In the genomic region with DNA sequence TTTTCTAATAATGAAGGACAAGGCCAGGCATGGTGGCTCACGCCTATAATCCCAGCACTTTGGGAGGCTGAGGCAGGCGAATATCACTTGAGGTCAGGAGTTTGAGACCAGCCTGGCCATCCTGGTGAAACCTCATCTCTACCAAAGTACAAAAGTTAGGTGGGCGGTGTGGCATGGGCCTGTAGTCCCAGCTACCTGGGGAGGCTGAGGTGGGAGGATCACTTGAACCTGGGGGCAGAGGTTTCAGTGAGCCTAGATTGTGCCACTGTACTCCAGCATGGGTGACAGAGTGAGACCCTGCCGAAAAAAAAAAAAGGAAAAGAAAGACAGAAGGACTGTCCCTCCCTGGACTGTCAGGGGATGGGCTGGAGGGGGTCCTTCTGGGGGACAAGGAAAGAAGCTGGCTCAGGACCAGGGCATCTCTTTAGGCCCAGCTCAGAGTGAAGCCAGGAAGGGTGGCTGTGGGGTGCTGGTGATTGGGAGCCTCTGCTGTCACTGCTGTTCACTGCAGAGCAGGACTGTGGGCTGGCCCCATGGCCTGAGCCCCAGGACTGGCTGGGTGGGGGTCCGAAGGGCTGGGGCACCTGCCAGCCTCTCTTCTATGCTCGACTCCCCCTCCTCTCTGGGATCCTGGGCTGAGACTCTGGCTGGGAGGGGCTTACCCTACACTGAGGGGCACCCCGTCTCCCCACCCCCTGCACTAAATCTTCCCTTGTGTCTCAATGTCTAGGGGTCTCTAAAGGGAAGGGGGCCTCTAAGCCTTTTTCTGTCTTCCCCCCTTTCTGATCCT, we compare ENCODE assay signal across 8 cellular contexts. TPM values are rescaled to one million over a fixed set of nuclear protein-coding genes. Genes with fewer than 3 reads are reported as not detected.
DNase-seq lines count a peak whose midpoint lies in the region; ATAC-seq and TF ChIP-seq lines count a peak whose summit lies in the region.

No MANE protein-coding gene starts in this region.

- H3K9me3 Mint-ChIP-seq in activated T-cell treated with anti-CD3 and anti-CD28 coated beads, Interleukin-2, amount 50 U/mL, for 4 hours, result no peaks in the 10 kb centered on the region

- H3K4me3 ChIP-seq in astrocyte of the cerebellum (ENCODE audit: low read depth, low read length) (peak overlapping the region; percentile 83), liver (ENCODE audit: low read depth in 1 of 3, low read length in 3 of 3) (peak overlapping the region in 1 of 3 donors; percentile 69), tibial artery (peak overlapping the region; percentile 63 to 76)

- in situ Hi-C loops in astrocyte of the cerebellum (cut with HindIII; ENCODE audit: low sequenced_read_pairs), result no loop called here

- intact Hi-C loops in tibial artery (cut with DNase I; ENCODE audit: low total_unique reads), result no loop called here

- H3K27ac ChIP-seq in liver (ENCODE audit: low read depth in 1 of 2, low read length in 2 of 2) (peak overlapping the region; percentile 37 to 61), tibial artery (peak overlapping the region; percentile 83 to 91)

- H3K27me3 ChIP-seq in liver (ENCODE audit: control insufficient read depth in 4 of 4, insufficient read depth in 4 of 4, low read length in 3 of 4), result peaks cover 0 to 4% (median under 1%) of the 10 kb centered on the region in 4 donors
- H3K27me3 ChIP-seq in tibial artery, result no peaks in the 10 kb centered on the region

- no peak for TF ChIP-seq RAD21 in liver (IDR thresholded peaks at IDR 0.05)

- peaks cover 25% of the 10 kb centered on the region for H3K27me3 Mint-ChIP-seq in activated T-cell treated with anti-CD3 and anti-CD28 coated beads, Interleukin-2, amount 50 U/mL, for 4 hours (ENCODE audit: low read depth)

- no peak for DNase-seq in activated T-cell treated with anti-CD3 and anti-CD28 coated beads, Interleukin-2, amount 50 U/mL, for 4 hours
- DNase-seq in activated T-cell treated with anti-CD3 and anti-CD28 coated beads, Interleukin-2, amount 50 U/mL, for 1 hour, result no peak
- DNase-seq in astrocyte of the cerebellum (ENCODE audit: low read depth), result no peak
- DNase-seq in tibial artery, result no peak
- no peak for DNase-seq in NCI-H146 (lab: John Stamatoyannopoulos, UW)
- no peak for DNase-seq in NCI-H748 (lab: John Stamatoyannopoulos, UW; ENCODE audit: unreplicated experiment)

- peak overlapping the region; percentile 45 to 59 for H3K9ac ChIP-seq in liver (ENCODE audit: low read depth in 1 of 2, low read length in 2 of 2)

- peaks cover 6 to 11% (median 7%) of the 10 kb centered on the region in 4 donors for H3K4me1 ChIP-seq in liver (ENCODE audit: control insufficient read depth in 4 of 4, insufficient read depth in 4 of 4, low read length in 3 of 4)
- H3K4me1 ChIP-seq in tibial artery, result peaks cover 0 to 64% (median 48%) of the 10 kb centered on the region in 4 donors

- no peak for TF ChIP-seq CTCF in astrocyte of the cerebellum (IDR thresholded peaks at IDR 0.05; ENCODE audit: low read depth, low read length, missing control alignments)
- no peak for TF ChIP-seq CTCF in liver (IDR thresholded peaks at IDR 0.05; ENCODE audit: low read depth, low read length, missing input control)
- TF ChIP-seq CTCF in tibial artery (IDR thresholded peaks at IDR 0.05), result no peak

- H3K9me3 ChIP-seq in liver (ENCODE audit: control insufficient read depth in 4 of 4, low read length in 3 of 4), result no peaks in the 10 kb centered on the region
- no peaks in the 10 kb centered on the region for H3K9me3 ChIP-seq in tibial artery

- H3K36me3 ChIP-seq in liver (ENCODE audit: control insufficient read depth in 4 of 4, insufficient read depth in 3 of 4, low read depth in 1 of 4, low read length in 3 of 4), result no peaks in the 10 kb centered on the region
- H3K36me3 ChIP-seq in tibial artery, result no peaks in the 10 kb centered on the region

- WGBS in liver, result 62% methylated on average over 7 of the region's 7 CpGs

- H3K4me1 Mint-ChIP-seq in activated T-cell treated with anti-CD3 and anti-CD28 coated beads, Interleukin-2, amount 50 U/mL, for 4 hours (ENCODE audit: low read depth), result peaks cover 6% of the 10 kb centered on the region

- H3K36me3 Mint-ChIP-seq in activated T-cell treated with anti-CD3 and anti-CD28 coated beads, Interleukin-2, amount 50 U/mL, for 4 hours (ENCODE audit: insufficient read depth), result no peaks in the 10 kb centered on the region

- ATAC-seq in activated T-cell treated with anti-CD3 and anti-CD28 coated beads, Interleukin-2, amount 50 U/mL, for 4 hours, result no peak
- no peak for ATAC-seq in HG03520 (IDR thresholded peaks at IDR 0.05; ENCODE audit: unreplicated experiment)

- H3K4me3 Mint-ChIP-seq in activated T-cell treated with anti-CD3 and anti-CD28 coated beads, Interleukin-2, amount 50 U/mL, for 4 hours, result peak overlapping the region; percentile 61

TF ChIP-seq in liver, 16 proteins besides CTCF, POLR2A, EP300 and RAD21:
- TF ChIP-seq, protein P1, sequence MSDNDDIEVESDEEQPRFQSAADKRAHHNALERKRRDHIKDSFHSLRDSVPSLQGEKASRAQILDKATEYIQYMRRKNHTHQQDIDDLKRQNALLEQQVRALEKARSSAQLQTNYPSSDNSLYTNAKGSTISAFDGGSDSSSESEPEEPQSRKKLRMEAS (IDR thresholded peaks at IDR 0.05), result no peak
- no peak for TF ChIP-seq SP1 (IDR thresholded peaks at IDR 0.05)
- TF ChIP-seq, protein P2, sequence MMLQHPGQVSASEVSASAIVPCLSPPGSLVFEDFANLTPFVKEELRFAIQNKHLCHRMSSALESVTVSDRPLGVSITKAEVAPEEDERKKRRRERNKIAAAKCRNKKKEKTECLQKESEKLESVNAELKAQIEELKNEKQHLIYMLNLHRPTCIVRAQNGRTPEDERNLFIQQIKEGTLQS (IDR thresholded peaks at IDR 0.05), result no peak
- TF ChIP-seq JUND (IDR thresholded peaks at IDR 0.05), result no peak
- TF ChIP-seq EGR1 (IDR thresholded peaks at IDR 0.05; ENCODE audit: low read depth in 2 of 2), result no peak
- TF ChIP-seq, protein P3, sequence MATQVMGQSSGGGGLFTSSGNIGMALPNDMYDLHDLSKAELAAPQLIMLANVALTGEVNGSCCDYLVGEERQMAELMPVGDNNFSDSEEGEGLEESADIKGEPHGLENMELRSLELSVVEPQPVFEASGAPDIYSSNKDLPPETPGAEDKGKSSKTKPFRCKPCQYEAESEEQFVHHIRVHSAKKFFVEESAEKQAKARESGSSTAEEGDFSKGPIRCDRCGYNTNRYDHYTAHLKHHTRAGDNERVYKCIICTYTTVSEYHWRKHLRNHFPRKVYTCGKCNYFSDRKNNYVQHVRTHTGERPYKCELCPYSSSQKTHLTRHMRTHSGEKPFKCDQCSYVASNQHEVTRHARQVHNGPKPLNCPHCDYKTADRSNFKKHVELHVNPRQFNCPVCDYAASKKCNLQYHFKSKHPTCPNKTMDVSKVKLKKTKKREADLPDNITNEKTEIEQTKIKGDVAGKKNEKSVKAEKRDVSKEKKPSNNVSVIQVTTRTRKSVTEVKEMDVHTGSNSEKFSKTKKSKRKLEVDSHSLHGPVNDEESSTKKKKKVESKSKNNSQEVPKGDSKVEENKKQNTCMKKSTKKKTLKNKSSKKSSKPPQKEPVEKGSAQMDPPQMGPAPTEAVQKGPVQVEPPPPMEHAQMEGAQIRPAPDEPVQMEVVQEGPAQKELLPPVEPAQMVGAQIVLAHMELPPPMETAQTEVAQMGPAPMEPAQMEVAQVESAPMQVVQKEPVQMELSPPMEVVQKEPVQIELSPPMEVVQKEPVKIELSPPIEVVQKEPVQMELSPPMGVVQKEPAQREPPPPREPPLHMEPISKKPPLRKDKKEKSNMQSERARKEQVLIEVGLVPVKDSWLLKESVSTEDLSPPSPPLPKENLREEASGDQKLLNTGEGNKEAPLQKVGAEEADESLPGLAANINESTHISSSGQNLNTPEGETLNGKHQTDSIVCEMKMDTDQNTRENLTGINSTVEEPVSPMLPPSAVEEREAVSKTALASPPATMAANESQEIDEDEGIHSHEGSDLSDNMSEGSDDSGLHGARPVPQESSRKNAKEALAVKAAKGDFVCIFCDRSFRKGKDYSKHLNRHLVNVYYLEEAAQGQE (IDR thresholded peaks at IDR 0.05), result no peak
- TF ChIP-seq GABPA (IDR thresholded peaks at IDR 0.05 in 1 of 2, conservative IDR thresholded peaks at IDR 0.05 in 1 of 2), result no peak
- TF ChIP-seq, protein P4, sequence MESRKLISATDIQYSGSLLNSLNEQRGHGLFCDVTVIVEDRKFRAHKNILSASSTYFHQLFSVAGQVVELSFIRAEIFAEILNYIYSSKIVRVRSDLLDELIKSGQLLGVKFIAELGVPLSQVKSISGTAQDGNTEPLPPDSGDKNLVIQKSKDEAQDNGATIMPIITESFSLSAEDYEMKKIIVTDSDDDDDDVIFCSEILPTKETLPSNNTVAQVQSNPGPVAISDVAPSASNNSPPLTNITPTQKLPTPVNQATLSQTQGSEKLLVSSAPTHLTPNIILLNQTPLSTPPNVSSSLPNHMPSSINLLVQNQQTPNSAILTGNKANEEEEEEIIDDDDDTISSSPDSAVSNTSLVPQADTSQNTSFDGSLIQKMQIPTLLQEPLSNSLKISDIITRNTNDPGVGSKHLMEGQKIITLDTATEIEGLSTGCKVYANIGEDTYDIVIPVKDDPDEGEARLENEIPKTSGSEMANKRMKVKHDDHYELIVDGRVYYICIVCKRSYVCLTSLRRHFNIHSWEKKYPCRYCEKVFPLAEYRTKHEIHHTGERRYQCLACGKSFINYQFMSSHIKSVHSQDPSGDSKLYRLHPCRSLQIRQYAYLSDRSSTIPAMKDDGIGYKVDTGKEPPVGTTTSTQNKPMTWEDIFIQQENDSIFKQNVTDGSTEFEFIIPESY (IDR thresholded peaks at IDR 0.05), result no peak
- no peak for TF ChIP-seq NR2F2 (IDR thresholded peaks at IDR 0.05)
- no peak for TF ChIP-seq FOXA1 (IDR thresholded peaks at IDR 0.05)
- TF ChIP-seq HNF4G (IDR thresholded peaks at IDR 0.05), result no peak
- TF ChIP-seq HNF4A (conservative IDR thresholded peaks at IDR 0.05), result no peak
- TF ChIP-seq YY1 (IDR thresholded peaks at IDR 0.05), result no peak
- TF ChIP-seq FOXA2 (IDR thresholded peaks at IDR 0.05), result no peak

RNA-seq across cellular contexts. Expression of a gene that starts 0.9 kb away (rescaled TPM):
- total RNA-seq in activated T-cell treated with anti-CD3 and anti-CD28 coated beads, Interleukin-2, amount 50 U/mL, for 4 hours, result under 1 TPM; 0.29 to 0.57 (median 0.48) TPM
- total RNA-seq in liver, result 10 to 100 TPM in 1 of 2 donors, 1 to 10 TPM in 1; 6.4 to 31.8 TPM
- polyA plus RNA-seq in liver, result 1 to 10 TPM in 1 of 2 donors, under 1 TPM in 1; 0.28 to 2.7 TPM

Comparison
In these comparisons a context has a peak if more than half of its experiments do, and no peak if none do; other contexts are left out.
1. RNA of a gene that starts 0.9 kb away (total RNA-seq): 6.4 to 31.8 TPM in liver; 0.29 to 0.57 TPM in activated T-cell treated with anti-CD3 and anti-CD28 coated beads, Interleukin-2, amount 50 U/mL, for 4 hours; every median in the first group is over 4 times any median in the second.